In genomic region chr3:103218793-103219192, GRCh38 we compare ENCODE assay signal across 16 cellular contexts.
DNase-seq lines count a peak whose midpoint lies in the region; ATAC-seq and TF ChIP-seq lines count a peak whose summit lies in the region.
"Had no signal": no experiment of that assay in that cellular context is flagged by ENCODE, and none has a peak within 500 bp of the region (broad histone marks: within the 10 kb centered on the region; RNA-seq: fewer than 3 reads in every experiment).

No MANE protein-coding gene starts in this region.

- peaks cover 0 to 6% (median 5%) of the 10 kb centered on the region in 5 donors for H3K9me3 Mint-ChIP-seq in CD8-positive, alpha-beta memory T cell
- no peaks in the 10 kb centered on the region for H3K9me3 Mint-ChIP-seq in osteocyte (ENCODE audit: unreplicated experiment)
- H3K9me3 Mint-ChIP-seq in progenitor cell of endocrine pancreas (ENCODE audit: low read depth), result no peaks in the 10 kb centered on the region
- H3K9me3 Mint-ChIP-seq in type B pancreatic cell, result no peaks in the 10 kb centered on the region
- H3K9me3 Mint-ChIP-seq: activated naive CD4-positive, alpha-beta T cell treated with anti-CD3 and anti-CD28 coated beads, Interleukin-2, amount 50 U/mL, for 24 hours; memory B cell had no signal

- no peak overlapping the region for H3K4me3 ChIP-seq in CD8-positive, alpha-beta memory T cell (ENCODE audit: low read length)
- H3K4me3 ChIP-seq: tibial nerve had no signal

- H3K36me3 Mint-ChIP-seq in CD8-positive, alpha-beta memory T cell, result no peaks in the 10 kb centered on the region
- no peaks in the 10 kb centered on the region for H3K36me3 Mint-ChIP-seq in osteocyte (ENCODE audit: unreplicated experiment)
- no peaks in the 10 kb centered on the region for H3K36me3 Mint-ChIP-seq in progenitor cell of endocrine pancreas (ENCODE audit: insufficient read depth)
- H3K36me3 Mint-ChIP-seq in type B pancreatic cell, result no peaks in the 10 kb centered on the region
- H3K36me3 Mint-ChIP-seq: activated naive CD4-positive, alpha-beta T cell treated with anti-CD3 and anti-CD28 coated beads, Interleukin-2, amount 50 U/mL, for 24 hours; CD8-positive, alpha-beta T cell; memory B cell had no signal

- H3K4me1 Mint-ChIP-seq in CD8-positive, alpha-beta memory T cell, result no peaks in the 10 kb centered on the region
- H3K4me1 Mint-ChIP-seq in osteocyte (ENCODE audit: unreplicated experiment), result no peaks in the 10 kb centered on the region
- H3K4me1 Mint-ChIP-seq in progenitor cell of endocrine pancreas (ENCODE audit: low read depth), result no peaks in the 10 kb centered on the region
- H3K4me1 Mint-ChIP-seq in type B pancreatic cell (ENCODE audit: unreplicated experiment), result peaks cover 4% of the 10 kb centered on the region
- H3K4me1 Mint-ChIP-seq: activated naive CD4-positive, alpha-beta T cell treated with anti-CD3 and anti-CD28 coated beads, Interleukin-2, amount 50 U/mL, for 24 hours; memory B cell had no signal

- CTCF ChIA-PET in CD8-positive, alpha-beta memory T cell (lab: Charles Lee), result no interaction called here

- ATAC-seq in GM19328 (IDR thresholded peaks at IDR 0.05; ENCODE audit: unreplicated experiment) (peak; percentile 5), HG02840 (IDR thresholded peaks at IDR 0.05; ENCODE audit: low FRiP score, unreplicated experiment) (peak; percentile 18)
- ATAC-seq: CD8-positive, alpha-beta T cell had no signal

- no peak overlapping the region for H3K27ac ChIP-seq in CD8-positive, alpha-beta memory T cell (ENCODE audit: low read depth, low read length)
- H3K27ac ChIP-seq: tibial nerve had no signal

- H3K27ac Mint-ChIP-seq in CD8-positive, alpha-beta memory T cell, result no peak overlapping the region
- no peak overlapping the region for H3K27ac Mint-ChIP-seq in osteocyte (ENCODE audit: unreplicated experiment)
- no peak overlapping the region for H3K27ac Mint-ChIP-seq in progenitor cell of endocrine pancreas
- H3K27ac Mint-ChIP-seq in type B pancreatic cell, result no peak overlapping the region
- H3K27ac Mint-ChIP-seq: activated naive CD4-positive, alpha-beta T cell treated with anti-CD3 and anti-CD28 coated beads, Interleukin-2, amount 50 U/mL, for 24 hours; CD8-positive, alpha-beta T cell; memory B cell had no signal

- H3K4me1 ChIP-seq in CD8-positive, alpha-beta memory T cell (ENCODE audit: insufficient read depth, low read length), result no peaks in the 10 kb centered on the region
- H3K4me1 ChIP-seq: tibial nerve had no signal

- DNase-seq in HS-5 (ENCODE audit: low read depth) (peak; percentile 2), non-pigmented ciliary epithelial cell (ENCODE audit: low read depth) (peak; percentile 20), osteocyte (ENCODE audit: extremely low spot score, unreplicated experiment) (no peak), progenitor cell of endocrine pancreas (ENCODE audit: low spot score, unreplicated experiment) (no peak), type B pancreatic cell (ENCODE audit: extremely low spot score, unreplicated experiment) (no peak)
- no peak for DNase-seq in CD8-positive, alpha-beta memory T cell
- DNase-seq: CD8-positive, alpha-beta T cell; IMR-90; NCI-H146; NCI-H748 treated with DMSO at 0.1 percent for 48 hours; SHP77 had no signal

- no peaks in the 10 kb centered on the region for H3K27me3 ChIP-seq in CD8-positive, alpha-beta memory T cell (ENCODE audit: insufficient read depth, low read length, poor library complexity, severe bottlenecking)
- H3K27me3 ChIP-seq: tibial nerve had no signal

- H3K4me3 Mint-ChIP-seq in CD8-positive, alpha-beta memory T cell, result no peak overlapping the region
- no peak overlapping the region for H3K4me3 Mint-ChIP-seq in osteocyte (ENCODE audit: unreplicated experiment)
- H3K4me3 Mint-ChIP-seq in progenitor cell of endocrine pancreas (ENCODE audit: low read depth), result no peak overlapping the region
- H3K4me3 Mint-ChIP-seq in type B pancreatic cell, result no peak overlapping the region
- H3K4me3 Mint-ChIP-seq: activated naive CD4-positive, alpha-beta T cell treated with anti-CD3 and anti-CD28 coated beads, Interleukin-2, amount 50 U/mL, for 24 hours; CD8-positive, alpha-beta T cell; memory B cell had no signal

- H3K36me3 ChIP-seq in CD8-positive, alpha-beta memory T cell (ENCODE audit: insufficient read depth, low read length), result no peaks in the 10 kb centered on the region
- H3K36me3 ChIP-seq: tibial nerve had no signal

- H3K27me3 Mint-ChIP-seq in CD8-positive, alpha-beta memory T cell, result no peaks in the 10 kb centered on the region
- H3K27me3 Mint-ChIP-seq in osteocyte (ENCODE audit: unreplicated experiment), result no peaks in the 10 kb centered on the region
- H3K27me3 Mint-ChIP-seq in progenitor cell of endocrine pancreas, result no peaks in the 10 kb centered on the region
- no peaks in the 10 kb centered on the region for H3K27me3 Mint-ChIP-seq in type B pancreatic cell
- H3K27me3 Mint-ChIP-seq: activated naive CD4-positive, alpha-beta T cell treated with anti-CD3 and anti-CD28 coated beads, Interleukin-2, amount 50 U/mL, for 24 hours; memory B cell had no signal

- POLR2A ChIA-PET in CD8-positive, alpha-beta memory T cell (lab: Charles Lee), result no interaction called here

- no peak for TF ChIP-seq CTCF in osteocyte (IDR thresholded peaks at IDR 0.05)
- TF ChIP-seq CTCF in progenitor cell of endocrine pancreas (IDR thresholded peaks at IDR 0.05; ENCODE audit: unreplicated experiment), result no peak
- no peak for TF ChIP-seq CTCF in type B pancreatic cell (conservative IDR thresholded peaks at IDR 0.05)

- H3K9me3 ChIP-seq in CD8-positive, alpha-beta memory T cell (ENCODE audit: low read length), result no peaks in the 10 kb centered on the region
- H3K9me3 ChIP-seq: tibial nerve had no signal

Comparison
In these comparisons a context has a peak if more than half of its experiments do, and no peak if none do; other contexts are left out.
1. DNase-seq: peak in HS-5 (single experiment) and non-pigmented ciliary epithelial cell (single experiment); none in CD8-positive, alpha-beta memory T cell (0 of 5), osteocyte (single experiment), progenitor cell of endocrine pancreas (single experiment) and type B pancreatic cell (single experiment).